8 cellular contexts compared by ENCODE assay signal in genomic region chr10:79346388-79347225, GRCh38. TPM values are rescaled to one million over a fixed set of nuclear protein-coding genes. Genes with fewer than 3 reads are reported as not detected.
DNase-seq lines count a peak whose midpoint lies in the region; ATAC-seq, FAIRE-seq and TF ChIP-seq lines count a peak whose summit lies in the region.

No MANE protein-coding gene starts in this region.

- H3K4me1 ChIP-seq in A673 (ENCODE audit: insufficient read depth, low read length, poor library complexity, severe bottlenecking), result peaks cover 10% of the 10 kb centered on the region
- 0 out of 2 replicates have a peak, but pooled peaks cover 5% of the 10 kb centered on the region for H3K4me1 ChIP-seq in H9 (ENCODE audit: insufficient read depth, low read length)
- peaks cover 70% of the 10 kb centered on the region for H3K4me1 ChIP-seq in HepG2 (ENCODE audit: insufficient read depth, low read length)

- H3K27ac ChIP-seq in A673 (ENCODE audit: low read depth, low read length, poor library complexity, severe bottlenecking) (no peak overlapping the region), H9 (ENCODE audit: insufficient read length, low read depth, low read length) (no peak overlapping the region), HepG2 (ENCODE audit: extremely low read length, insufficient read depth, low read length) (peak overlapping the region; percentile 93)

- H3K4me3 Mint-ChIP-seq in H9, result peak overlapping the region; percentile 62 to 76; a peak in 3 of 5 replicates
- peak overlapping the region; percentile 88 to 92 for H3K4me3 Mint-ChIP-seq in activated T-cell treated with anti-CD3 and anti-CD28 coated beads, Interleukin-2, amount 50 U/mL, for 72 hours

- no peak overlapping the region for H3K56ac ChIP-seq in H9 (ENCODE audit: insufficient read length, low read depth, low read length)

- no peak overlapping the region for H2BK120ac ChIP-seq in H9 (ENCODE audit: low read depth, low read length, poor library complexity, severe bottlenecking)

- FAIRE-seq in HepG2 (lab: Jason Lieb, UNC), result no peak

- in situ Hi-C loops in HepG2 (cut with HindIII; ENCODE audit: extremely low pct_ligation_motif_present, low pct_unique_long_range_greater_than_20kb), result no loop called here

- H2AK5ac ChIP-seq in H9 (ENCODE audit: insufficient read length, low read length), result no peak overlapping the region

- ATAC-seq in activated T-cell treated with anti-CD3 and anti-CD28 coated beads, Interleukin-2, amount 50 U/mL, for 72 hours (replicated peaks in 1 of 2), result no peak
- ATAC-seq in HepG2 (peak; percentile 19), HG02852 (IDR thresholded peaks at IDR 0.05; ENCODE audit: unreplicated experiment) (no peak), GM19397 (IDR thresholded peaks at IDR 0.05; ENCODE audit: unreplicated experiment) (no peak)

- intact Hi-C loops in A673 (cut with micrococcal nuclease; ENCODE audit: unreplicated experiment), result no loop called here
- intact Hi-C loops in HepG2 (cut with micrococcal nuclease; ENCODE audit: unreplicated experiment), result loop anchor here (1.0 to 10.0 kb wide), 3 partner anchors 11 to 52 kb away; no protein-coding TSS in a partner anchor

- no peak overlapping the region for H2BK15ac ChIP-seq in H9 (ENCODE audit: low read depth, low read length)

- peaks cover 5% of the 10 kb centered on the region for H3K23me2 ChIP-seq in H9 (ENCODE audit: insufficient read length, low read depth, low read length, poor library complexity, severe bottlenecking)

- no peak for TF ChIP-seq RAD21 in HepG2 (CRISPR knock-in tag; IDR thresholded peaks at IDR 0.05)

- no peak overlapping the region; the same call in 1 of the 2 replicates for H3K14ac ChIP-seq in H9 (ENCODE audit: insufficient read depth, low read length)

- peaks cover 11 to 29% (median 29%) of the 10 kb centered on the region in 3 experiments; a peak in 6 of 7 replicates for H3K36me3 Mint-ChIP-seq in H9 (ENCODE audit: insufficient read depth in 1 of 3, low read depth in 3 of 3)
- peaks cover 13 to 18% of the 10 kb centered on the region in 2 donors for H3K36me3 Mint-ChIP-seq in activated T-cell treated with anti-CD3 and anti-CD28 coated beads, Interleukin-2, amount 50 U/mL, for 72 hours (ENCODE audit: insufficient read depth in 2 of 2)

- H3T11ph ChIP-seq in H9 (ENCODE audit: low read length), result no peak overlapping the region

- H3K4me3 ChIP-seq in A673 (ENCODE audit: low read depth, low read length, poor library complexity, severe bottlenecking), result peak overlapping the region; percentile 93
- H3K4me3 ChIP-seq in HepG2 (replicated peaks in 1 of 3; ENCODE audit: insufficient read depth in 1 of 3, low read depth in 2 of 3, low read length in 3 of 3), result peak overlapping the region; percentile 9 to 85 (median 32); a peak in 3 of 6 replicates

- H2BK20ac ChIP-seq in H9 (ENCODE audit: low read depth, low read length, poor library complexity, severe bottlenecking), result no peak overlapping the region

- H4K20me1 ChIP-seq in H9 (ENCODE audit: control insufficient read depth, insufficient read depth, insufficient read length) (no peaks in the 10 kb centered on the region), HepG2 (ENCODE audit: insufficient read depth, low read length) (peaks cover 28% of the 10 kb centered on the region)

- POLR2A ChIA-PET in A673 (lab: Charles Lee; ENCODE audit: low non-redundant PET) (no interaction called here), HepG2 (lab: Yijun Ruan, JAX) (interaction anchor here (1.0 to 7.8 kb wide), 5 partner anchors 9 to 33 kb away, joined by 3 to 134 read pairs (median 18); no protein-coding TSS in a partner anchor)

- TF ChIP-seq EP300 in HepG2 (IDR thresholded peaks at IDR 0.05; ENCODE audit: low read depth in 2 of 2, low read length in 2 of 2), result no peak
- TF ChIP-seq EP300 in HepG2 (CRISPR knock-in tag; IDR thresholded peaks at IDR 0.05; ENCODE audit: borderline replicate concordance), result no peak

- no CpG with 5 or more reads among the region's 12 CpGs for WGBS in H9 (ENCODE audit: extremely low coverage, insufficient read length, low lambda C conversion rate)
- 49% methylated on average over 11 of the region's 12 CpGs for WGBS in HepG2 (ENCODE audit: low lambda C conversion rate)

- no peak overlapping the region for H3K18ac ChIP-seq in H9 (ENCODE audit: insufficient read length, low read depth, low read length)

- H3K4me1 Mint-ChIP-seq in H9, result peaks cover 8 to 23% of the 10 kb centered on the region in 2 experiments
- H3K4me1 Mint-ChIP-seq in activated T-cell treated with anti-CD3 and anti-CD28 coated beads, Interleukin-2, amount 50 U/mL, for 72 hours (ENCODE audit: low read depth), result peaks cover 28% of the 10 kb centered on the region

- H3K27me3 ChIP-seq in A673 (replicated peaks; ENCODE audit: insufficient read depth, low read depth, low read length, poor library complexity) (no peaks in the 10 kb centered on the region), H9 (ENCODE audit: insufficient read depth, low read length) (no peaks in the 10 kb centered on the region), HepG2 (ENCODE audit: control insufficient read depth in 1 of 2, insufficient read depth in 2 of 2, low read length in 2 of 2) (no peaks in the 10 kb centered on the region)

- DNase-seq in A673 (ENCODE audit: low spot score), result no peak
- DNase-seq in H9, result peak; percentile 67
- no peak for DNase-seq in activated T-cell treated with anti-CD3 and anti-CD28 coated beads, Interleukin-2, amount 50 U/mL, for 72 hours
- no peak for DNase-seq in HepG2 (ENCODE audit: low spot score)
- no peak for DNase-seq in kidney tubule cell (ENCODE audit: low spot score)
- DNase-seq in activated gamma-delta T cell (lab: John Stamatoyannopoulos, UW), result no peak

- no peaks in the 10 kb centered on the region for H3K79me2 ChIP-seq in H9 (ENCODE audit: insufficient read depth, low read length)
- peaks cover 34% of the 10 kb centered on the region for H3K79me2 ChIP-seq in HepG2 (ENCODE audit: insufficient read depth, low read length)

- H3K23ac ChIP-seq in H9 (ENCODE audit: insufficient read length, low read depth, low read length), result no peak overlapping the region

- BruUV-seq in A673 (replicated peaks; lab: Mats Ljungman, UMichigan) (no TSS peak), HepG2 (replicated peaks; lab: Mats Ljungman, UMichigan) (TSS peak; percentile 71)

- TF ChIP-seq CTCF in A673 (conservative IDR thresholded peaks at IDR 0.05; ENCODE audit: low read depth, low read length) (no peak), H9 (conservative IDR thresholded peaks at IDR 0.05) (no peak), HepG2 (CRISPR knock-in tag; IDR thresholded peaks at IDR 0.05) (no peak)

- H3K4me2 ChIP-seq in H9 (ENCODE audit: insufficient read depth, insufficient read length, low read length) (no peak overlapping the region), HepG2 (ENCODE audit: low read depth, low read length) (peak overlapping the region; percentile 96)

- H4K91ac ChIP-seq in H9 (ENCODE audit: insufficient read length, low read depth, low read length), result no peak overlapping the region

- H3K27me3 Mint-ChIP-seq in H9 (ENCODE audit: low read depth), result peaks cover 12% of the 10 kb centered on the region
- no peaks in the 10 kb centered on the region for H3K27me3 Mint-ChIP-seq in activated T-cell treated with anti-CD3 and anti-CD28 coated beads, Interleukin-2, amount 50 U/mL, for 72 hours (ENCODE audit: low read depth)

- H3K4ac ChIP-seq in H9 (ENCODE audit: low read depth, low read length), result no peak overlapping the region

- H2BK5ac ChIP-seq in H9 (ENCODE audit: insufficient read length, low read length), result no peak overlapping the region

- H2AFZ ChIP-seq in H9 (ENCODE audit: low read length) (no peak overlapping the region), HepG2 (ENCODE audit: low read length) (no peak overlapping the region)

- no peak for TF ChIP-seq POLR2A in HepG2 (IDR thresholded peaks at IDR 0.05; ENCODE audit: insufficient read depth in 1 of 2, low read depth in 2 of 2, low read length in 2 of 2)

- no peak overlapping the region for H2BK12ac ChIP-seq in H9 (ENCODE audit: insufficient read length, low read depth, low read length)

- H3K9ac ChIP-seq in H9 (ENCODE audit: extremely low read depth, insufficient read length, low read length) (no peak overlapping the region), HepG2 (ENCODE audit: insufficient read depth, low read depth, low read length) (peak overlapping the region; percentile 62)

- no peaks in the 10 kb centered on the region for H3K9me3 Mint-ChIP-seq in H9
- H3K9me3 Mint-ChIP-seq in activated T-cell treated with anti-CD3 and anti-CD28 coated beads, Interleukin-2, amount 50 U/mL, for 72 hours, result no peaks in the 10 kb centered on the region

- no peak overlapping the region for H4K5ac ChIP-seq in H9 (ENCODE audit: insufficient read length, low read depth, low read length)

- H4K8ac ChIP-seq in H9 (replicated peaks; ENCODE audit: insufficient read length, low read depth, low read length), result no peak overlapping the region

- H3K9me3 ChIP-seq in A673 (ENCODE audit: low read depth, low read length, poor library complexity, severe bottlenecking) (no peaks in the 10 kb centered on the region), H9 (ENCODE audit: control insufficient read depth, low read depth, low read length) (no peaks in the 10 kb centered on the region), HepG2 (ENCODE audit: low read length) (no peaks in the 10 kb centered on the region)

- peaks cover 5% of the 10 kb centered on the region for H3K79me1 ChIP-seq in H9 (ENCODE audit: insufficient read depth, low read depth, low read length, poor library complexity, severe bottlenecking)

- H3K36me3 ChIP-seq in A673 (ENCODE audit: insufficient read depth, low read length, poor library complexity, severe bottlenecking) (peaks cover 28% of the 10 kb centered on the region), HepG2 (replicated peaks in 1 of 2; ENCODE audit: control insufficient read depth in 1 of 2, insufficient read depth in 2 of 2, low read length in 2 of 2) (peaks cover 21 to 29% of the 10 kb centered on the region in 2 experiments)

- CTCF ChIA-PET in A673 (lab: Charles Lee), result no interaction called here
- CTCF ChIA-PET in HepG2 (lab: Yijun Ruan, JAX; ENCODE audit: low intra/inter-chr PET ratio, low total read pairs), result no interaction called here

- no peak overlapping the region for H3K27ac Mint-ChIP-seq in H9
- no peak overlapping the region for H3K27ac Mint-ChIP-seq in activated T-cell treated with anti-CD3 and anti-CD28 coated beads, Interleukin-2, amount 50 U/mL, for 72 hours

RNA-seq across cellular contexts. Expression of gene PPIF, which starts 0.7 kb away (rescaled TPM):
- 133 and 160 TPM in 2 replicates for total RNA-seq in A673 (2021)
- total RNA-seq in H9 (2021), result 79.7 and 80.4 TPM in 2 replicates
- total RNA-seq in activated T-cell treated with anti-CD3 and anti-CD28 coated beads, Interleukin-2, amount 50 U/mL, for 72 hours, result 100 to 1,000 TPM; 102 to 104 TPM
- 157 and 178 TPM in 2 replicates for total RNA-seq in HepG2 (2016; rRNA removed; fragmentation: Illumina TruSeq; extraction: Trizol)
- 30.6 and 37.3 TPM in 2 replicates for total RNA-seq in HepG2 (2016; cell fraction: cytosol; rRNA removed; fragmentation: Illumina TruSeq; extraction: Trizol; ENCODE audit: low read depth)
- total RNA-seq in HepG2 (2016; cell fraction: insoluble cytoplasmic fraction; rRNA removed; fragmentation: Illumina TruSeq; extraction: Trizol), result 154 and 176 TPM in 2 replicates
- total RNA-seq in HepG2 (2016; cell fraction: membrane; rRNA removed; fragmentation: Illumina TruSeq; extraction: Trizol), result 93.6 and 97.6 TPM in 2 replicates
- 106 and 121 TPM in 2 replicates for total RNA-seq in HepG2 (2016; cell fraction: nucleus; rRNA removed; fragmentation: Illumina TruSeq; extraction: Trizol)
- polyA plus RNA-seq in HepG2 (2011; rRNA removed), result 134 and 147 TPM in 2 replicates
- 144 and 156 TPM in 2 replicates for polyA plus RNA-seq in HepG2 (2011; cell fraction: cytosol; rRNA removed)
- 229 and 231 TPM in 2 replicates for polyA plus RNA-seq in HepG2 (2011; cell fraction: nucleus; rRNA removed)
- polyA plus RNA-seq in HepG2 (2012), result 92.0 and 152 TPM in 2 replicates
- 48.0 and 48.3 TPM in 2 replicates for polyA plus RNA-seq in HepG2 (2016; cell fraction: cytosol; fragmentation: Illumina TruSeq; extraction: Trizol; ENCODE audit: low read depth)
- polyA plus RNA-seq in HepG2 (2016; cell fraction: insoluble cytoplasmic fraction; fragmentation: Illumina TruSeq; extraction: Trizol; ENCODE audit: low read depth), result 270 and 301 TPM in 2 replicates
- 80.3 and 83.8 TPM in 2 replicates for polyA plus RNA-seq in HepG2 (2016; cell fraction: membrane; fragmentation: Illumina TruSeq; extraction: Trizol; ENCODE audit: low read depth)
- polyA plus RNA-seq in HepG2 (2016; cell fraction: nucleus; fragmentation: Illumina TruSeq; extraction: Trizol; ENCODE audit: insufficient read depth, low read depth), result 218 and 229 TPM in 2 replicates
- polyA minus RNA-seq in HepG2 (2011; rRNA and poly(A)+ RNA removed; ENCODE audit: low replicate concordance), result 220 and 249 TPM in 2 replicates
- 69.6 and 71.7 TPM in 2 replicates for polyA minus RNA-seq in HepG2 (2011; cell fraction: cytosol; rRNA and poly(A)+ RNA removed)
- 105 and 112 TPM in 2 replicates for polyA minus RNA-seq in HepG2 (2011; cell fraction: nucleus; rRNA and poly(A)+ RNA removed)
